Comparison of ENCODE assay signal across 19 cellular contexts in the genomic region with DNA sequence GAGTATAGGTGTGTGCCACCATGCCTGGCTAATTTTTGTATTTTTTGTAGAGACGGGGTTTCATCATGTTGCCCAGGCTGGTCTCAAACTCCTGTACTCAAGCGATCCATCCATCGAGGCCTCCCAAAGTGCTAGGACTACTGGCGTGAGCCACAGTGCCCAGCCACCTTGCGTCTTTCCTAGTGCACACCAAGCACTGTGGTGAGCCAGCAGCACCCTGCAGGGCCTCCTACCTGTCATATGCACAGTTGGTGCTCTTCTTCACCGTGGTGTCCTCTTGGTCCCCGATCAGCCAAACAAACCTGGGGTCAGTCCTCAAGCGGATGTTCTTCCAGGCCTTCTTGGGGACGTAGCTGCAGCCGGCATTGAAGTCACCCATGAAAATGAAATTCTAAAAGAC. TPM values are rescaled to one million over a fixed set of nuclear protein-coding genes. Genes with fewer than 3 reads are reported as not detected.
DNase-seq lines count a peak whose midpoint lies in the region; ATAC-seq, FAIRE-seq and TF ChIP-seq lines count a peak whose summit lies in the region.
"Had no signal": no experiment of that assay in that cellular context is flagged by ENCODE, and none has a peak within 500 bp of the region (broad histone marks: within the 10 kb centered on the region; RNA-seq: fewer than 3 reads in every experiment).

No MANE protein-coding gene starts in this region.

- DNase-seq in HepG2 (ENCODE audit: low spot score) (no peak), right lobe of liver (no peak), esophagus muscularis mucosa (ENCODE audit: extremely low spot score) (no peak), gastrocnemius medialis (no peak), NAMALWA (ENCODE audit: low spot score) (no peak), GM12891 (ENCODE audit: insufficient read length, low spot score) (no peak), NCI-H526 treated with DMSO at 0.1 percent for 48 hours (lab: John Stamatoyannopoulos, UW) (no peak), A172 (ENCODE audit: low spot score) (no peak)
- DNase-seq: CD4-positive, alpha-beta memory T cell; DMS79; H9; IMR-90; NCI-H187; NCI-H69; NK-92 treated with Interleukin-12 subunit alpha and Interleukin-12 subunit beta, amount 100 ng/mL, for 24 hours; OCI-M1; SJCRH30 had no signal

- no peak for TF ChIP-seq RAD21 in HepG2 (CRISPR knock-in tag; IDR thresholded peaks at IDR 0.05)

- TF ChIP-seq POLR2A in HepG2 (IDR thresholded peaks at IDR 0.05; ENCODE audit: insufficient read depth in 1 of 2, low read depth in 2 of 2, low read length in 2 of 2), result no peak
- no peak for TF ChIP-seq POLR2A in right lobe of liver (IDR thresholded peaks at IDR 0.05)
- no peak for TF ChIP-seq POLR2A in esophagus muscularis mucosa (IDR thresholded peaks at IDR 0.05; ENCODE audit: low read depth)
- TF ChIP-seq POLR2A in gastrocnemius medialis (IDR thresholded peaks at IDR 0.05), result no peak
- TF ChIP-seq POLR2A in GM12891 (IDR thresholded peaks at IDR 0.05; ENCODE audit: low read depth, low read length), result no peak

- H3K4me3 ChIP-seq in HepG2 (replicated peaks in 1 of 3; ENCODE audit: insufficient read depth in 1 of 3, low read depth in 2 of 3, low read length in 3 of 3) (no peak overlapping the region), right lobe of liver (no peak overlapping the region), esophagus muscularis mucosa (no peak overlapping the region), gastrocnemius medialis (no peak overlapping the region)
- H3K4me3 ChIP-seq: SJCRH30 had no signal

- no peaks in the 10 kb centered on the region for H3K36me3 ChIP-seq in HepG2 (replicated peaks in 1 of 2; ENCODE audit: control insufficient read depth in 1 of 2, insufficient read depth in 2 of 2, low read length in 2 of 2)
- H3K36me3 ChIP-seq in right lobe of liver, result no peaks in the 10 kb centered on the region
- no peaks in the 10 kb centered on the region for H3K36me3 ChIP-seq in esophagus muscularis mucosa
- no peaks in the 10 kb centered on the region for H3K36me3 ChIP-seq in gastrocnemius medialis
- H3K36me3 ChIP-seq: SJCRH30 had no signal

- intact Hi-C loops in HepG2 (cut with micrococcal nuclease; ENCODE audit: unreplicated experiment), result no loop called here
- intact Hi-C loops in right lobe of liver (cut with DNase I), result no loop called here
- intact Hi-C loops in esophagus muscularis mucosa (cut with DNase I), result no loop called here
- intact Hi-C loops in gastrocnemius medialis (cut with DNase I; ENCODE audit: low total_unique reads), result no loop called here

- H3K4me2 ChIP-seq in HepG2 (ENCODE audit: low read depth, low read length), result no peak overlapping the region

- in situ Hi-C loops in HepG2 (cut with HindIII; ENCODE audit: extremely low pct_ligation_motif_present, low pct_unique_long_range_greater_than_20kb), result no loop called here
- in situ Hi-C loops in gastrocnemius medialis (cut with MboI; ENCODE audit: low sequenced_read_pairs in 4 of 4), result loop anchor here in 1 of 4 donors (25.0 kb wide), 1 partner anchor 340 kb away; the partner anchor contains the start of gene ACOX2

- no peak for ATAC-seq in HepG2
- ATAC-seq in right lobe of liver, result no peak
- no peak for ATAC-seq in gastrocnemius medialis

- no peaks in the 10 kb centered on the region for H3K9me3 ChIP-seq in HepG2 (ENCODE audit: low read length)
- no peaks in the 10 kb centered on the region for H3K9me3 ChIP-seq in right lobe of liver
- no peaks in the 10 kb centered on the region for H3K9me3 ChIP-seq in esophagus muscularis mucosa
- no peaks in the 10 kb centered on the region for H3K9me3 ChIP-seq in gastrocnemius medialis
- H3K9me3 ChIP-seq: SJCRH30 had no signal

- BruUV-seq in HepG2 (replicated peaks; lab: Mats Ljungman, UMichigan), result no TSS peak

- H3K4me1 ChIP-seq in HepG2 (ENCODE audit: insufficient read depth, low read length) (peaks cover 89% of the 10 kb centered on the region), right lobe of liver (peaks cover 0 to 17% (median 7%) of the 10 kb centered on the region in 4 donors), esophagus muscularis mucosa (peaks cover 0 to 31% (median 14%) of the 10 kb centered on the region in 4 donors), gastrocnemius medialis (peaks cover 0 to 13% of the 10 kb centered on the region in 2 donors)
- H3K4me1 ChIP-seq: SJCRH30 had no signal

- TF ChIP-seq CTCF in HepG2 (CRISPR knock-in tag; IDR thresholded peaks at IDR 0.05), result no peak
- no peak for TF ChIP-seq CTCF in right lobe of liver (IDR thresholded peaks at IDR 0.05)
- TF ChIP-seq CTCF in esophagus muscularis mucosa (IDR thresholded peaks at IDR 0.05), result no peak
- no peak for TF ChIP-seq CTCF in gastrocnemius medialis (IDR thresholded peaks at IDR 0.05 in 4 of 5, conservative IDR thresholded peaks at IDR 0.05 in 1 of 5)

- 95% methylated on average over 10 of the region's 10 CpGs for WGBS in HepG2 (ENCODE audit: low lambda C conversion rate)
- WGBS in right lobe of liver (ENCODE audit: insufficient coverage, low coverage, low lambda C conversion rate, missing lambda C conversion rate), result 75% methylated on average over 4 of the region's 10 CpGs
- 98% methylated on average over 10 of the region's 10 CpGs for WGBS in esophagus muscularis mucosa

- CTCF ChIA-PET in HepG2 (lab: Yijun Ruan, JAX; ENCODE audit: low intra/inter-chr PET ratio, low total read pairs), result no interaction called here

- FAIRE-seq in HepG2 (lab: Jason Lieb, UNC), result no peak
- FAIRE-seq in GM12891 (lab: Jason Lieb, UNC), result no peak

- no peaks in the 10 kb centered on the region for H4K20me1 ChIP-seq in HepG2 (ENCODE audit: insufficient read depth, low read length)

- H3K27me3 ChIP-seq in HepG2 (ENCODE audit: control insufficient read depth in 1 of 2, insufficient read depth in 2 of 2, low read length in 2 of 2) (no peaks in the 10 kb centered on the region), right lobe of liver (no peaks in the 10 kb centered on the region), esophagus muscularis mucosa (no peaks in the 10 kb centered on the region), gastrocnemius medialis (no peaks in the 10 kb centered on the region)
- H3K27me3 ChIP-seq: SJCRH30 had no signal

- no peaks in the 10 kb centered on the region for H3K79me2 ChIP-seq in HepG2 (ENCODE audit: insufficient read depth, low read length)

- POLR2A ChIA-PET in HepG2 (lab: Yijun Ruan, JAX), result no interaction called here

- no peak overlapping the region for H3K9ac ChIP-seq in HepG2 (ENCODE audit: insufficient read depth, low read depth, low read length)

- H3K27ac ChIP-seq in HepG2 (ENCODE audit: extremely low read length, insufficient read depth, low read length) (no peak overlapping the region), right lobe of liver (no peak overlapping the region), esophagus muscularis mucosa (replicated peaks in 1 of 4) (peak overlapping the region in 3 of 4 donors; percentile 23 to 58 (median 47)), gastrocnemius medialis (peak overlapping the region; percentile 40 to 71 (median 55))
- H3K27ac ChIP-seq: RWPE1, SJCRH30 had no signal

- TF ChIP-seq EP300 in HepG2 (IDR thresholded peaks at IDR 0.05; ENCODE audit: low read depth in 2 of 2, low read length in 2 of 2) (no peak), HepG2 (CRISPR knock-in tag; IDR thresholded peaks at IDR 0.05; ENCODE audit: borderline replicate concordance) (no peak), esophagus muscularis mucosa (IDR thresholded peaks at IDR 0.05) (no peak)

- no peak overlapping the region for H2AFZ ChIP-seq in HepG2 (ENCODE audit: low read length)

RNA-seq across cellular contexts. Expression of gene DNASE1L3, which starts 13.2 kb away (rescaled TPM):
- total RNA-seq in HepG2 (2016; rRNA removed; fragmentation: Illumina TruSeq; extraction: Trizol), result 0.55 and 0.86 TPM in 2 replicates
- total RNA-seq in HepG2 (2016; cell fraction: cytosol; rRNA removed; fragmentation: Illumina TruSeq; extraction: Trizol; ENCODE audit: low read depth), result 0.30 TPM in 1 of 2 replicates, not detected in the other
- 0.61 and 0.73 TPM in 2 replicates for total RNA-seq in HepG2 (2016; cell fraction: insoluble cytoplasmic fraction; rRNA removed; fragmentation: Illumina TruSeq; extraction: Trizol)
- total RNA-seq in HepG2 (2016; cell fraction: membrane; rRNA removed; fragmentation: Illumina TruSeq; extraction: Trizol), result 0.53 and 1.1 TPM in 2 replicates
- total RNA-seq in HepG2 (2016; cell fraction: nucleus; rRNA removed; fragmentation: Illumina TruSeq; extraction: Trizol), result 0.22 TPM in 1 of 2 replicates, not detected in the other
- 1.0 and 1.7 TPM in 2 replicates for polyA plus RNA-seq in HepG2 (2011; rRNA removed)
- 1.0 and 1.3 TPM in 2 replicates for polyA plus RNA-seq in HepG2 (2011; cell fraction: cytosol; rRNA removed)
- 0.43 and 0.51 TPM in 2 replicates for polyA plus RNA-seq in HepG2 (2011; cell fraction: nucleus; rRNA removed)
- 0.33 and 2.5 TPM in 2 replicates for polyA plus RNA-seq in HepG2 (2012)
- polyA plus RNA-seq in HepG2 (2016; cell fraction: cytosol; fragmentation: Illumina TruSeq; extraction: Trizol; ENCODE audit: low read depth), result 0.27 and 0.35 TPM in 2 replicates
- 0.44 and 0.59 TPM in 2 replicates for polyA plus RNA-seq in HepG2 (2016; cell fraction: insoluble cytoplasmic fraction; fragmentation: Illumina TruSeq; extraction: Trizol; ENCODE audit: low read depth)
- 0.34 and 0.37 TPM in 2 replicates for polyA plus RNA-seq in HepG2 (2016; cell fraction: membrane; fragmentation: Illumina TruSeq; extraction: Trizol; ENCODE audit: low read depth)
- polyA plus RNA-seq in HepG2 (2016; cell fraction: nucleus; fragmentation: Illumina TruSeq; extraction: Trizol; ENCODE audit: insufficient read depth, low read depth), result 0.55 TPM in 1 of 2 replicates, not detected in the other
- polyA minus RNA-seq in HepG2 (2011; rRNA and poly(A)+ RNA removed; ENCODE audit: low replicate concordance), result 0.14 and 1.8 TPM in 2 replicates
- polyA minus RNA-seq in HepG2 (2011; cell fraction: cytosol; rRNA and poly(A)+ RNA removed), result 0.88 TPM in 1 of 2 replicates, not detected in the other
- 0.77 and 0.87 TPM in 2 replicates for polyA minus RNA-seq in HepG2 (2011; cell fraction: nucleus; rRNA and poly(A)+ RNA removed)
- total RNA-seq in right lobe of liver, result 100 to 1,000 TPM in 1 of 6 experiments, 10 to 100 TPM in 5; 32.9 to 134 (median 61.0) TPM
- 1 to 10 TPM in 2 of 4 donors, under 1 TPM in 1, not detected in 1; 0.80 to 2.9 (median 2.2) TPM for total RNA-seq in esophagus muscularis mucosa
- total RNA-seq in gastrocnemius medialis, result under 1 TPM in 2 of 4 donors, not detected in 2; 0.29 to 0.42 TPM
- 6.6 TPM for polyA plus RNA-seq in GM12891 (2012; ENCODE audit: low read depth, missing spikeins)
- not detected in 2 replicates for total RNA-seq in A172 (2014; rRNA removed; shearing (Covaris generic))
- total RNA-seq: CD4-positive, alpha-beta memory T cell; H9; IMR-90; LHCN-M2; SJCRH30 had no signal
- polyA plus RNA-seq: CD4-positive, alpha-beta memory T cell; IMR-90 had no signal

RNA-seq across cellular contexts. Expression of gene ABHD6, which starts 40.0 kb away (rescaled TPM):
- total RNA-seq in HepG2 (2016; rRNA removed; fragmentation: Illumina TruSeq; extraction: Trizol), result 5.7 and 9.0 TPM in 2 replicates
- total RNA-seq in HepG2 (2016; cell fraction: cytosol; rRNA removed; fragmentation: Illumina TruSeq; extraction: Trizol; ENCODE audit: low read depth), result 4.3 and 4.9 TPM in 2 replicates
- total RNA-seq in HepG2 (2016; cell fraction: insoluble cytoplasmic fraction; rRNA removed; fragmentation: Illumina TruSeq; extraction: Trizol), result 4.8 and 8.8 TPM in 2 replicates
- total RNA-seq in HepG2 (2016; cell fraction: membrane; rRNA removed; fragmentation: Illumina TruSeq; extraction: Trizol), result 7.3 and 7.9 TPM in 2 replicates
- total RNA-seq in HepG2 (2016; cell fraction: nucleus; rRNA removed; fragmentation: Illumina TruSeq; extraction: Trizol), result 7.5 and 8.4 TPM in 2 replicates
- polyA plus RNA-seq in HepG2 (2011; rRNA removed), result 16.5 and 17.2 TPM in 2 replicates
- 17.9 and 18.6 TPM in 2 replicates for polyA plus RNA-seq in HepG2 (2011; cell fraction: cytosol; rRNA removed)
- polyA plus RNA-seq in HepG2 (2011; cell fraction: nucleus; rRNA removed), result 10.2 and 11.0 TPM in 2 replicates
- 7.6 and 9.4 TPM in 2 replicates for polyA plus RNA-seq in HepG2 (2012)
- polyA plus RNA-seq in HepG2 (2016; cell fraction: cytosol; fragmentation: Illumina TruSeq; extraction: Trizol; ENCODE audit: low read depth), result 3.4 and 4.3 TPM in 2 replicates
- polyA plus RNA-seq in HepG2 (2016; cell fraction: insoluble cytoplasmic fraction; fragmentation: Illumina TruSeq; extraction: Trizol; ENCODE audit: low read depth), result 4.7 and 5.8 TPM in 2 replicates
- 4.9 and 6.1 TPM in 2 replicates for polyA plus RNA-seq in HepG2 (2016; cell fraction: membrane; fragmentation: Illumina TruSeq; extraction: Trizol; ENCODE audit: low read depth)
- 9.1 and 12.2 TPM in 2 replicates for polyA plus RNA-seq in HepG2 (2016; cell fraction: nucleus; fragmentation: Illumina TruSeq; extraction: Trizol; ENCODE audit: insufficient read depth, low read depth)
- polyA minus RNA-seq in HepG2 (2011; rRNA and poly(A)+ RNA removed; ENCODE audit: low replicate concordance), result 34.5 and 67.6 TPM in 2 replicates
- polyA minus RNA-seq in HepG2 (2011; cell fraction: cytosol; rRNA and poly(A)+ RNA removed), result 10.7 and 12.8 TPM in 2 replicates
- polyA minus RNA-seq in HepG2 (2011; cell fraction: nucleus; rRNA and poly(A)+ RNA removed), result 12.6 and 14.9 TPM in 2 replicates
- 10 to 100 TPM; 24.6 to 64.3 (median 52.6) TPM for total RNA-seq in right lobe of liver
- total RNA-seq in esophagus muscularis mucosa, result 10 to 100 TPM; 13.1 to 20.3 (median 17.9) TPM
- total RNA-seq in gastrocnemius medialis, result 10 to 100 TPM in 2 of 4 donors, 1 to 10 TPM in 2; 5.8 to 14.0 (median 9.6) TPM
- 2.8 TPM for polyA plus RNA-seq in GM12891 (2012; ENCODE audit: low read depth, missing spikeins)
- total RNA-seq in A172 (2014; rRNA removed; shearing (Covaris generic)), result 8.4 and 8.9 TPM in 2 replicates

Comparison
In these comparisons a context has a peak if more than half of its experiments do, and no peak if none do; other contexts are left out.
1. RNA of gene DNASE1L3, which starts 13.2 kb away (total RNA-seq): 32.9 to 134 TPM in right lobe of liver; 0.80 to 2.9 TPM in esophagus muscularis mucosa, 0.22 to 1.1 TPM in HepG2, 0.29 to 0.42 TPM in gastrocnemius medialis and not detected in A172; every median in the first group is over 4 times any median in the second.
2. H3K27ac ChIP-seq: peak in esophagus muscularis mucosa (3 of 4) and gastrocnemius medialis (4 of 4); none in HepG2 (single experiment) and right lobe of liver (0 of 3).